In the genomic region with DNA sequence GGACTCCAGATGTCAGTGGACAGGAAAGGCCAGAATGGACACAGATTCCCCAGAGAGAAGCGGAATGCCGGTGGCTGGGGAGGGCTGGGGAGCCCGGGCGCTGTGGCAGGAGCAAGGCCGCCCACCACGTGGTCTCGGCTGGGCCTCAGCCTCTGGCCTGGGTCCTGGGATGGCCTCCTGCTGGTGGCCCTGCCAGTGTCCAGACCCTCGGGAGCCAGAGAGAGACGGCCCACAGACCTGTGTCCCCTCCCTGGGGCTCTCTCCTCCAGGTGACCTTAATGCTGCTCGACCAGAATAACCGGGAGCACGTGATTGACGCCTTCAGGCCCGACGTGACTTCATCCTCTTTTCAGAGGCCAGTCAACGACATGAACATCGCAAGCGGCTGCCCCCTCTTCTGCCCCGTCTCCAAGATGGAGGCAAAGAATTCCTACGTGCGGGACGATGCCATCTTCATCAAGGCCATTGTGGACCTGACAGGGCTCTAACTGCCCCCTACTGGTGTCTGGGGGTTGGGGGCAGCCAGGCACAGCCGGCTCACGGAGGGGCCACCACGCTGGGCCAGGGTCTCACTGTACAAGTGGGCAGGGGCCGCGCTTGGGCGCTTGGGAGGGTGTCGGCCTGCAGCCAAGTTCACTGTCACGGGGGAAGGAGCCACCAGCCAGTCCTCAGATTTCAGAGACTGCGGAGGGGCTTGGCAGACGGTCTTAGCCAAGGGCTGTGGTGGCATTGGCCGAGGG, we compare ENCODE assay signal across 23 cellular contexts. TPM values are rescaled to one million over a fixed set of nuclear protein-coding genes. Genes with fewer than 3 reads are reported as not detected.
DNase-seq lines count a peak whose midpoint lies in the region; ATAC-seq, FAIRE-seq and TF ChIP-seq lines count a peak whose summit lies in the region.
"Had no signal": no experiment of that assay in that cellular context is flagged by ENCODE, and none has a peak within 500 bp of the region (broad histone marks: within the 10 kb centered on the region; RNA-seq: fewer than 3 reads in every experiment).

No MANE protein-coding gene starts in this region.

- CTCF ChIA-PET in H1 (lab: Charles Lee; ENCODE audit: partially characterized antibody) = interaction anchor here (0.9 to 4.3 kb wide), 7 partner anchors 10 to 109 kb away, joined by 3 to 16 read pairs (median 4); partner anchors contain the start of gene AJM1

- H4K8ac ChIP-seq in H1 (ENCODE audit: extremely low read depth, insufficient read depth, low read length) (no peak overlapping the region; the same call in 1 of the 2 replicates), trophoblast cell (ENCODE audit: low read depth, low read length) (peak overlapping the region; percentile 63)

- H3K56ac ChIP-seq in H1 (replicated peaks; ENCODE audit: insufficient read length, low read depth, low read length) = no peak overlapping the region

- FAIRE-seq in H1 (lab: Jason Lieb, UNC) = no peak
- FAIRE-seq: H54 had no signal

- H3K9me2 ChIP-seq in GM23338 (ENCODE audit: insufficient read depth) = no peaks in the 10 kb centered on the region

- H4K12ac ChIP-seq in trophoblast cell (ENCODE audit: low read depth, low read length) = peak overlapping the region; percentile 35

- no peaks in the 10 kb centered on the region; the same call in 2 of the 3 replicates for H3K9me3 Mint-ChIP-seq in GM23338
- H3K9me3 Mint-ChIP-seq: T-cell had no signal

- WGBS in H1 (ENCODE audit: extremely low coverage in 1 of 2, insufficient coverage in 1 of 2, insufficient read length in 1 of 2, insufficient replicate concordance in 2 of 2, low coverage in 1 of 2, low lambda C conversion rate in 2 of 2, missing lambda C conversion rate in 1 of 2), 2 experiments = 89% methylated on average over 33 of the region's 33 CpGs; no CpG with 5 or more reads in 1 of the 2 experiments
- WGBS in trophoblast cell (ENCODE audit: extremely low coverage, insufficient coverage, insufficient read length) = no CpG with 5 or more reads among the region's 33 CpGs
- WGBS in body of pancreas, 2 donors = 79 to 88% methylated on average over 9 to 33 of the region's 33 CpGs

- H3K4me3 Mint-ChIP-seq in GM23338 = no peak overlapping the region
- H3K4me3 Mint-ChIP-seq: activated naive CD8-positive, alpha-beta T cell; T-cell had no signal

- H3K79me2 ChIP-seq in GM23338 (replicated peaks; ENCODE audit: insufficient read depth) = no peaks in the 10 kb centered on the region
- no peaks in the 10 kb centered on the region for H3K79me2 ChIP-seq in H1 (ENCODE audit: control insufficient read depth in 1 of 2, insufficient read depth in 2 of 2, low read length in 2 of 2)
- no peaks in the 10 kb centered on the region for H3K79me2 ChIP-seq in trophoblast cell (ENCODE audit: control insufficient read depth, insufficient read depth, low read length, poor library complexity)

- H3K79me1 ChIP-seq in H1 (ENCODE audit: low read depth, low read length) = peaks cover 5% of the 10 kb centered on the region; the same call in 1 of the 2 replicates
- peaks cover 5% of the 10 kb centered on the region for H3K79me1 ChIP-seq in trophoblast cell (ENCODE audit: low read length)

- H2BK12ac ChIP-seq in H1 (ENCODE audit: low read depth, low read length) (no peak overlapping the region), trophoblast cell (ENCODE audit: low read length) (peak overlapping the region; percentile 23)

- no peaks in the 10 kb centered on the region for H3K4me1 ChIP-seq in GM23338 (ENCODE audit: insufficient read depth)
- no peaks in the 10 kb centered on the region for H3K4me1 ChIP-seq in H1 (replicated peaks in 1 of 4; ENCODE audit: control insufficient read depth in 3 of 4, insufficient read depth in 4 of 4, low read length in 3 of 4)
- peaks cover 8 to 14% of the 10 kb centered on the region in 2 experiments for H3K4me1 ChIP-seq in trophoblast cell (ENCODE audit: control insufficient read depth in 1 of 2, insufficient read depth in 2 of 2, low read length in 2 of 2)
- no peaks in the 10 kb centered on the region for H3K4me1 ChIP-seq in body of pancreas
- H3K4me1 ChIP-seq: lower lobe of right lung had no signal

- ATAC-seq in GM23338 (peak; percentile 49), body of pancreas (no peak), GM18868 (IDR thresholded peaks at IDR 0.05; ENCODE audit: unreplicated experiment) (no peak)

- H3K36me3 ChIP-seq in GM06990 (ENCODE audit: control insufficient read depth, insufficient read depth, low read length) (peaks cover 39% of the 10 kb centered on the region), GM23338 (ENCODE audit: insufficient read depth) (peaks cover 4% of the 10 kb centered on the region; the same call in 1 of the 2 replicates), H1 (ENCODE audit: control insufficient read depth in 2 of 4, insufficient read depth in 4 of 4, low read length in 3 of 4) (peaks cover 13 to 34% (median 25%) of the 10 kb centered on the region in 4 experiments), trophoblast cell (ENCODE audit: control insufficient read depth in 1 of 2, insufficient read depth in 2 of 2, low read length in 2 of 2) (peaks cover 51 to 65% of the 10 kb centered on the region in 2 experiments), body of pancreas (replicated peaks in 1 of 2; ENCODE audit: insufficient read depth in 1 of 2, low read depth in 2 of 2) (peaks cover 0 to 2% of the 10 kb centered on the region in 2 donors)
- H3K36me3 ChIP-seq: ovary had no signal

- no peak overlapping the region for H3K27ac ChIP-seq in GM23338 (ENCODE audit: low read depth)
- H3K27ac ChIP-seq in H1 (ENCODE audit: low read depth, low read length) = no peak overlapping the region
- peak overlapping the region; percentile 8 for H3K27ac ChIP-seq in trophoblast cell (ENCODE audit: low read depth, low read length)
- no peak overlapping the region for H3K27ac ChIP-seq in body of pancreas
- H3K27ac ChIP-seq: brain microvascular endothelial cell, lower lobe of right lung, ovary had no signal

- no peaks in the 10 kb centered on the region for H3K23me2 ChIP-seq in H1 (ENCODE audit: low read depth, low read length)

- no peak overlapping the region for H3K4me3 ChIP-seq in GM06990 (replicated peaks; ENCODE audit: low read depth, low read length)
- no peak overlapping the region for H3K4me3 ChIP-seq in GM23338
- H3K4me3 ChIP-seq in H1 (ENCODE audit: extremely low read depth in 1 of 4, insufficient read depth in 2 of 4, low read depth in 3 of 4, low read length in 4 of 4) = no peak overlapping the region
- no peak overlapping the region for H3K4me3 ChIP-seq in trophoblast cell (ENCODE audit: low read depth, low read length)
- no peak overlapping the region for H3K4me3 ChIP-seq in body of pancreas
- H3K4me3 ChIP-seq: lower lobe of right lung, ovary had no signal

- no peaks in the 10 kb centered on the region for H3K27me3 ChIP-seq in GM06990 (replicated peaks; ENCODE audit: control insufficient read depth, insufficient read depth, low read length)
- H3K27me3 ChIP-seq in GM23338 (ENCODE audit: insufficient read depth) = no peaks in the 10 kb centered on the region
- H3K27me3 ChIP-seq in H1 (replicated peaks in 1 of 4; ENCODE audit: control insufficient read depth in 3 of 4, extremely low read depth in 1 of 4, insufficient read depth in 3 of 4, low read length in 3 of 4) = no peaks in the 10 kb centered on the region
- no peaks in the 10 kb centered on the region for H3K27me3 ChIP-seq in trophoblast cell (ENCODE audit: insufficient read depth, low read length)
- H3K27me3 ChIP-seq in body of pancreas = no peaks in the 10 kb centered on the region
- H3K27me3 ChIP-seq: brain microvascular endothelial cell, ovary had no signal

- peak in 1 of 2 experiments; percentile 29; a peak in 1 of 4 replicates for TF ChIP-seq RAD21 in H1 (IDR thresholded peaks at IDR 0.05 in 1 of 2, conservative IDR thresholded peaks at IDR 0.05 in 1 of 2; ENCODE audit: low read depth in 2 of 2, low read length in 2 of 2)

- H3K9ac ChIP-seq in H1 (replicated peaks in 1 of 4; ENCODE audit: extremely low read depth in 1 of 4, low read depth in 3 of 4, low read length in 3 of 4) (no peak overlapping the region), trophoblast cell (ENCODE audit: low read length) (no peak overlapping the region)

- H3K18ac ChIP-seq in H1 (ENCODE audit: extremely low read depth, low read length) (no peak overlapping the region), trophoblast cell (ENCODE audit: low read length) (peak overlapping the region; percentile 73)

- H2BK15ac ChIP-seq in H1 (ENCODE audit: low read length) = no peak overlapping the region

- intact Hi-C loops in body of pancreas (cut with DNase I) = no loop called here

- H2BK120ac ChIP-seq in H1 (replicated peaks; ENCODE audit: low read depth, low read length) = no peak overlapping the region
- peak overlapping the region; percentile 55 for H2BK120ac ChIP-seq in trophoblast cell (ENCODE audit: insufficient read depth, low read length, poor library complexity)

- no peak for TF ChIP-seq EP300 in H1 (IDR thresholded peaks at IDR 0.05; ENCODE audit: borderline replicate concordance in 1 of 2, low read depth in 2 of 2, low read length in 2 of 2)

- POLR2A ChIA-PET in H1 (lab: Charles Lee; ENCODE audit: partially characterized antibody) = interaction anchor here (1.8 kb wide), 1 partner anchor 66 kb away, joined by 5 read pairs; no protein-coding TSS in a partner anchor

- peak; percentile 8 for TF ChIP-seq CTCF in GM06990 (IDR thresholded peaks at IDR 0.05; ENCODE audit: insufficient read depth, low read length, poor library complexity, severe bottlenecking)
- peak in 1 of 2 experiments; percentile 44; a peak in 3 of 4 replicates for TF ChIP-seq CTCF in GM23338 (conservative IDR thresholded peaks at IDR 0.05; ENCODE audit: low read depth in 2 of 2)
- TF ChIP-seq CTCF in H1 (IDR thresholded peaks at IDR 0.05; ENCODE audit: control extremely low read depth in 1 of 3, insufficient read depth in 1 of 3, low read depth in 1 of 3, low read length in 3 of 3) = peak; percentile 20 to 26 (median 24); a peak in 3 of 4 replicates
- no peak for TF ChIP-seq CTCF in body of pancreas (IDR thresholded peaks at IDR 0.05)

- H4K91ac ChIP-seq in H1 (replicated peaks; ENCODE audit: insufficient read length, low read length) (no peak overlapping the region), trophoblast cell (ENCODE audit: low read depth, low read length) (peak overlapping the region; percentile 85)

- H3K36me3 Mint-ChIP-seq in GM23338 (ENCODE audit: low read depth) = peaks cover 49% of the 10 kb centered on the region
- H3K36me3 Mint-ChIP-seq: activated naive CD8-positive, alpha-beta T cell had no signal

- peaks cover 8% of the 10 kb centered on the region for H3K27me3 Mint-ChIP-seq in GM23338 (ENCODE audit: insufficient read depth, low read depth, poor library complexity)
- H3K27me3 Mint-ChIP-seq: activated naive CD8-positive, alpha-beta T cell; T-cell had no signal

- H3K27ac Mint-ChIP-seq in GM23338 = no peak overlapping the region
- H3K27ac Mint-ChIP-seq: activated naive CD8-positive, alpha-beta T cell had no signal

- no peak overlapping the region for H2BK5ac ChIP-seq in H1 (ENCODE audit: low read depth, low read length)
- H2BK5ac ChIP-seq in trophoblast cell (ENCODE audit: low read depth, low read length, poor library complexity) = peak overlapping the region; percentile 29

- H4K20me1 ChIP-seq in GM23338 (replicated peaks; ENCODE audit: insufficient read depth) (0 out of 2 replicates have a peak, but pooled peaks cover 3% of the 10 kb centered on the region), H1 (replicated peaks in 1 of 2; ENCODE audit: control insufficient read depth in 1 of 2, insufficient read depth in 2 of 2, low read length in 2 of 2) (peaks cover 0 to 12% of the 10 kb centered on the region in 2 experiments)

- no peaks in the 10 kb centered on the region for H3K4me1 Mint-ChIP-seq in GM23338

- H3K9me3 ChIP-seq in H1 (ENCODE audit: insufficient read depth in 2 of 2, low read depth in 1 of 2, low read length in 1 of 2) (no peaks in the 10 kb centered on the region), trophoblast cell (ENCODE audit: insufficient read depth, low read depth, low read length) (peaks cover 2% of the 10 kb centered on the region), body of pancreas (no peaks in the 10 kb centered on the region)
- H3K9me3 ChIP-seq: lower lobe of right lung, ovary had no signal

- H3F3A ChIP-seq in GM23338 (replicated peaks; ENCODE audit: low read depth) = 0 out of 2 replicates have a peak, but pooled peaks cover 5% of the 10 kb centered on the region

- no peak for TF ChIP-seq POLR2A in H1 (IDR thresholded peaks at IDR 0.05; ENCODE audit: control extremely low read depth in 1 of 2, low read depth in 2 of 2, low read length in 2 of 2)
- no peak for TF ChIP-seq POLR2A in body of pancreas (IDR thresholded peaks at IDR 0.05)

- H3K23ac ChIP-seq in H1 (ENCODE audit: insufficient read length) (no peak overlapping the region), trophoblast cell (ENCODE audit: low read length) (no peak overlapping the region)

- no peak overlapping the region for H2AK5ac ChIP-seq in H1 (ENCODE audit: low read depth, low read length)
- H2AK5ac ChIP-seq in trophoblast cell (ENCODE audit: low read length) = no peak overlapping the region

- H3K4me2 ChIP-seq in GM23338 (no peak overlapping the region), H1 (ENCODE audit: insufficient read depth in 1 of 2, low read depth in 2 of 2, low read length in 2 of 2) (no peak overlapping the region), trophoblast cell (ENCODE audit: low read length) (no peak overlapping the region)

- H4K5ac ChIP-seq in H1 (ENCODE audit: insufficient read length, low read depth, low read length) = no peak overlapping the region

- H3K4ac ChIP-seq in H1 (replicated peaks; ENCODE audit: insufficient read length, low read depth, low read length) (no peak overlapping the region), trophoblast cell (ENCODE audit: low read depth, low read length) (no peak overlapping the region)

- H2AFZ ChIP-seq in GM23338 (no peak overlapping the region), H1 (ENCODE audit: low read length) (no peak overlapping the region), trophoblast cell (ENCODE audit: insufficient read depth, low read length, poor library complexity) (no peak overlapping the region)

- H3K14ac ChIP-seq in H1 (ENCODE audit: insufficient read length) = no peak overlapping the region
- H3K14ac ChIP-seq in trophoblast cell (ENCODE audit: low read length) = peak overlapping the region; percentile 54

- DNase-seq in GM06990 (ENCODE audit: extremely low read depth, insufficient read length) (no peak), GM23338 (ENCODE audit: low spot score) (no peak), H1 (ENCODE audit: low read depth in 1 of 2, low spot score in 2 of 2) (no peak), trophoblast cell (peak; percentile 45 to 71), NOMO-1 treated with dmso at 0.1 percent for 144 hours (lab: John Stamatoyannopoulos, UW; ENCODE audit: unreplicated experiment) (no peak), body of pancreas (no peak), COLO668 (lab: John Stamatoyannopoulos, UW; ENCODE audit: unreplicated experiment) (no peak)
- DNase-seq: activated CD4-positive, alpha-beta T cell treated with anti-CD3 and anti-CD28 coated beads, Interleukin-2, amount 50 U/mL, for 48 hours; activated T-cell treated with anti-CD3 and anti-CD28 coated beads, Interleukin-2, amount 50 U/mL, for 48 hours; erythroblast; KBM-7; lower lobe of right lung; NCI-H2029 treated with DMSO at 0.1 percent for 48 hours; NCI-H446; ovary; stimulated activated CD4-positive, alpha-beta T cell treated with anti-CD3 and anti-CD28 coated beads, Interleukin-2, amount 100 ng/mL, for 24 hours; substantia nigra; T-cell had no signal

- no peak overlapping the region for H2BK20ac ChIP-seq in H1 (ENCODE audit: low read length)

RNA-seq across cellular contexts. Expression of gene FBXW5, which starts 19.0 kb away (rescaled TPM):
- 102 and 111 TPM in 2 replicates for total RNA-seq in GM23338 (2014; rRNA removed; shearing (Covaris generic))
- polyA plus RNA-seq in GM23338 (2016; fragmentation: Nextera tagmentation; extraction: Ambion mirVana) (27.0 and 27.9 TPM in 2 replicates), H1 (2011; rRNA removed) (71.0 and 93.6 TPM in 2 replicates)
- total RNA-seq in H1 (2021; fragmentation: NEBNext Ultra II Directional; extraction: Animal tissue kit (Norgen Biotek cat#: 25700)) = 49.0 and 49.5 TPM in 2 replicates
- polyA plus RNA-seq in H1 (2011; cell fraction: cytosol; rRNA removed) = 63.6 TPM
- polyA plus RNA-seq in H1 (2011; cell fraction: nucleus; rRNA removed) = 128 TPM
- 21.9 to 43.5 TPM (median 42.5 TPM) in 4 replicates for polyA plus RNA-seq in H1 (2012, experiment 1 of 2)
- 42.7 TPM for polyA plus RNA-seq in H1 (2012, experiment 2 of 2)
- polyA plus RNA-seq in H1 (2013, experiment 1 of 2) = 31.4 TPM
- polyA plus RNA-seq in H1 (2013, experiment 2 of 2) = 30.2 TPM
- polyA minus RNA-seq in H1 (2011; rRNA and poly(A)+ RNA removed) = 30.9 and 37.2 TPM in 2 replicates
- polyA minus RNA-seq in H1 (2011; cell fraction: cytosol; rRNA and poly(A)+ RNA removed) = 67.3 TPM
- polyA minus RNA-seq in H1 (2011; cell fraction: nucleus; rRNA and poly(A)+ RNA removed) = 46.9 TPM
- polyA plus RNA-seq in trophoblast cell (2013) = 74.0 and 80.2 TPM in 2 replicates
- 100 to 1,000 TPM; 156 to 161 TPM for total RNA-seq in body of pancreas

RNA-seq across cellular contexts. Expression of gene C8G, which starts 19.5 kb away (rescaled TPM):
- total RNA-seq in GM23338 (2014; rRNA removed; shearing (Covaris generic)) = not detected in 2 replicates
- polyA plus RNA-seq in GM23338 (2016; fragmentation: Nextera tagmentation; extraction: Ambion mirVana) = not detected in 2 replicates
- total RNA-seq in H1 (2021; fragmentation: NEBNext Ultra II Directional; extraction: Animal tissue kit (Norgen Biotek cat#: 25700)) = 0.80 TPM in 1 of 2 replicates, not detected in the other
- polyA plus RNA-seq in H1 (2011; rRNA removed) = 0.62 and 1.8 TPM in 2 replicates
- 1.4 TPM for polyA plus RNA-seq in H1 (2011; cell fraction: cytosol; rRNA removed)
- 8.4 TPM for polyA plus RNA-seq in H1 (2011; cell fraction: nucleus; rRNA removed)
- 0.88 to 1.5 TPM in 2 of 4 replicates, not detected in the others for polyA plus RNA-seq in H1 (2012, experiment 1 of 2)
- polyA plus RNA-seq in H1 (2012, experiment 2 of 2) = not detected
- polyA plus RNA-seq in H1 (2013, experiment 1 of 2) = 1.6 TPM
- 0.75 TPM for polyA plus RNA-seq in H1 (2013, experiment 2 of 2)
- polyA minus RNA-seq in H1 (2011; rRNA and poly(A)+ RNA removed) = not detected in 2 replicates
- not detected for polyA minus RNA-seq in H1 (2011; cell fraction: cytosol; rRNA and poly(A)+ RNA removed)
- polyA minus RNA-seq in H1 (2011; cell fraction: nucleus; rRNA and poly(A)+ RNA removed) = not detected
- polyA plus RNA-seq in trophoblast cell (2013) = 1.2 and 2.2 TPM in 2 replicates
- total RNA-seq in body of pancreas = not detected
- total RNA-seq: G401 had no signal

RNA-seq across cellular contexts. Expression of gene LCN12, which starts 26.5 kb away (rescaled TPM):
- 0.69 and 2.6 TPM in 2 replicates for total RNA-seq in GM23338 (2014; rRNA removed; shearing (Covaris generic))
- 0.39 and 0.68 TPM in 2 replicates for polyA plus RNA-seq in GM23338 (2016; fragmentation: Nextera tagmentation; extraction: Ambion mirVana)
- 1.5 and 1.7 TPM in 2 replicates for total RNA-seq in H1 (2021; fragmentation: NEBNext Ultra II Directional; extraction: Animal tissue kit (Norgen Biotek cat#: 25700))
- 1.1 and 2.1 TPM in 2 replicates for polyA plus RNA-seq in H1 (2011; rRNA removed)
- polyA plus RNA-seq in H1 (2011; cell fraction: cytosol; rRNA removed) = 1.2 TPM
- 20.2 TPM for polyA plus RNA-seq in H1 (2011; cell fraction: nucleus; rRNA removed)
- polyA plus RNA-seq in H1 (2012, experiment 1 of 2) = 0.91 to 2.5 TPM (median 1.7 TPM) in 4 replicates
- polyA plus RNA-seq in H1 (2012, experiment 2 of 2) = 0.35 TPM
- 0.43 TPM for polyA plus RNA-seq in H1 (2013, experiment 1 of 2)
- polyA plus RNA-seq in H1 (2013, experiment 2 of 2) = 0.39 TPM
- 0.12 and 1.3 TPM in 2 replicates for polyA minus RNA-seq in H1 (2011; rRNA and poly(A)+ RNA removed)
- polyA minus RNA-seq in H1 (2011; cell fraction: cytosol; rRNA and poly(A)+ RNA removed) = not detected
- polyA minus RNA-seq in H1 (2011; cell fraction: nucleus; rRNA and poly(A)+ RNA removed) = 0.40 TPM
- polyA plus RNA-seq in trophoblast cell (2013) = 0.25 and 0.31 TPM in 2 replicates
- total RNA-seq in body of pancreas = 1 to 10 TPM; 1.3 to 4.9 TPM
- total RNA-seq: G401 had no signal

RNA-seq across cellular contexts. Expression of gene TRAF2, which starts 39.3 kb away (rescaled TPM):
- total RNA-seq in GM23338 (2014; rRNA removed; shearing (Covaris generic)) = 31.5 and 39.9 TPM in 2 replicates
- polyA plus RNA-seq in GM23338 (2016; fragmentation: Nextera tagmentation; extraction: Ambion mirVana) (24.8 and 25.4 TPM in 2 replicates), H1 (2011; rRNA removed) (26.9 and 39.3 TPM in 2 replicates)
- total RNA-seq in H1 (2021; fragmentation: NEBNext Ultra II Directional; extraction: Animal tissue kit (Norgen Biotek cat#: 25700)) = 50.2 and 50.5 TPM in 2 replicates
- polyA plus RNA-seq in H1 (2011; cell fraction: cytosol; rRNA removed) = 38.9 TPM
- 71.5 TPM for polyA plus RNA-seq in H1 (2011; cell fraction: nucleus; rRNA removed)
- 27.1 to 40.9 TPM (median 38.8 TPM) in 4 replicates for polyA plus RNA-seq in H1 (2012, experiment 1 of 2)
- polyA plus RNA-seq in H1 (2012, experiment 2 of 2) = 25.8 TPM
- polyA plus RNA-seq in H1 (2013, experiment 1 of 2) = 17.7 TPM
- polyA plus RNA-seq in H1 (2013, experiment 2 of 2) = 16.7 TPM
- polyA minus RNA-seq in H1 (2011; rRNA and poly(A)+ RNA removed) = 29.8 and 31.1 TPM in 2 replicates
- 30.1 TPM for polyA minus RNA-seq in H1 (2011; cell fraction: cytosol; rRNA and poly(A)+ RNA removed)
- 34.1 TPM for polyA minus RNA-seq in H1 (2011; cell fraction: nucleus; rRNA and poly(A)+ RNA removed)
- 14.2 and 14.4 TPM in 2 replicates for polyA plus RNA-seq in trophoblast cell (2013)
- 10 to 100 TPM in 1 of 2 donors, 1 to 10 TPM in 1; 5.2 to 30.7 TPM for total RNA-seq in body of pancreas

RNA-seq across cellular contexts. Expression of gene PTGDS, which starts 51.7 kb away (rescaled TPM):
- total RNA-seq in GM23338 (2014; rRNA removed; shearing (Covaris generic)) = 1.9 TPM in 1 of 2 replicates, not detected in the other
- polyA plus RNA-seq in GM23338 (2016; fragmentation: Nextera tagmentation; extraction: Ambion mirVana) (3.1 and 5.9 TPM in 2 replicates), H1 (2011; rRNA removed) (1.7 and 2.5 TPM in 2 replicates)
- total RNA-seq in H1 (2021; fragmentation: NEBNext Ultra II Directional; extraction: Animal tissue kit (Norgen Biotek cat#: 25700)) = 2.2 and 2.3 TPM in 2 replicates
- 1.1 TPM for polyA plus RNA-seq in H1 (2011; cell fraction: cytosol; rRNA removed)
- 6.2 TPM for polyA plus RNA-seq in H1 (2011; cell fraction: nucleus; rRNA removed)
- 0.66 to 1.3 TPM (median 0.98 TPM) in 4 replicates for polyA plus RNA-seq in H1 (2012, experiment 1 of 2)
- 1.4 TPM for polyA plus RNA-seq in H1 (2012, experiment 2 of 2)
- 1.4 TPM for polyA plus RNA-seq in H1 (2013, experiment 1 of 2)
- 2.0 TPM for polyA plus RNA-seq in H1 (2013, experiment 2 of 2)
- 0.54 TPM in 1 of 2 replicates, not detected in the other for polyA minus RNA-seq in H1 (2011; rRNA and poly(A)+ RNA removed)
- not detected for polyA minus RNA-seq in H1 (2011; cell fraction: cytosol; rRNA and poly(A)+ RNA removed)
- 1.9 TPM for polyA minus RNA-seq in H1 (2011; cell fraction: nucleus; rRNA and poly(A)+ RNA removed)
- polyA plus RNA-seq in trophoblast cell (2013) = 4.4 and 4.7 TPM in 2 replicates
- 10 to 100 TPM; 17.8 to 48.0 TPM for total RNA-seq in body of pancreas
- total RNA-seq: G401 had no signal

Comparison
In these comparisons a context has a peak if more than half of its experiments do, and no peak if none do; other contexts are left out.
1. DNase-seq: peak in trophoblast cell (2 of 2); none in GM06990 (single experiment), GM23338 (single experiment), H1 (0 of 2), NOMO-1 treated with dmso at 0.1 percent for 144 hours (single experiment), body of pancreas (0 of 4) and COLO668 (single experiment).
2. CTCF ChIP-seq: peak in GM06990 (single experiment) and H1 (3 of 3); none in body of pancreas (0 of 7).